18 cellular contexts compared by ENCODE assay signal in genomic region chr2:119672161-119672862, GRCh38.
"Had no signal": no experiment of that assay in that cellular context is flagged by ENCODE, and none has a peak within 500 bp of the region (broad histone marks: within the 10 kb centered on the region; RNA-seq: fewer than 3 reads in every experiment).

No MANE protein-coding gene starts in this region.

- H3K4me3 Mint-ChIP-seq: central memory CD8-positive, alpha-beta T cell; naive thymus-derived CD8-positive, alpha-beta T cell; stimulated activated naive CD8-positive, alpha-beta T cell treated with anti-CD3 and anti-CD28 coated beads, Interleukin-15, Interleukin-2, amounts not matched to agents 100 ng/mL and 50 ng/mL, for 24 hours had no signal

- H3K27me3 Mint-ChIP-seq: central memory CD8-positive, alpha-beta T cell; progenitor cell of endocrine pancreas; stimulated activated naive CD8-positive, alpha-beta T cell treated with anti-CD3 and anti-CD28 coated beads, Interleukin-15, Interleukin-2, amounts not matched to agents 100 ng/mL and 50 ng/mL, for 24 hours had no signal

- H3K4me1 Mint-ChIP-seq: central memory CD8-positive, alpha-beta T cell; naive thymus-derived CD8-positive, alpha-beta T cell had no signal

- H3K27ac Mint-ChIP-seq: progenitor cell of endocrine pancreas; stimulated activated naive CD8-positive, alpha-beta T cell treated with anti-CD3 and anti-CD28 coated beads, Interleukin-15, Interleukin-2, amounts not matched to agents 100 ng/mL and 50 ng/mL, for 24 hours had no signal

- H3K36me3 Mint-ChIP-seq: naive thymus-derived CD8-positive, alpha-beta T cell had no signal

- FAIRE-seq: kidney, small intestine had no signal

- H3K36me3 ChIP-seq: ovary, thoracic aorta, transverse colon had no signal

- H3K9me3 Mint-ChIP-seq: central memory CD8-positive, alpha-beta T cell; naive thymus-derived CD8-positive, alpha-beta T cell; stimulated activated naive CD8-positive, alpha-beta T cell treated with anti-CD3 and anti-CD28 coated beads, Interleukin-15, Interleukin-2, amounts not matched to agents 100 ng/mL and 50 ng/mL, for 24 hours had no signal

- H3K4me1 ChIP-seq: foreskin keratinocyte had no signal

- ATAC-seq: foreskin keratinocyte; left cardiac atrium; left ventricle myocardium superior; mucosa of descending colon; naive thymus-derived CD8-positive, alpha-beta T cell; right cardiac atrium had no signal

- H3K27me3 ChIP-seq: foreskin keratinocyte, ovary, transverse colon had no signal

- DNase-seq: effector memory CD4-positive, alpha-beta T cell; erythroblast; foreskin keratinocyte; kidney; left cardiac atrium; left ventricle myocardium superior; mucosa of descending colon; ovary; right cardiac atrium; small intestine; stimulated activated CD4-positive, alpha-beta T cell treated with anti-CD3 and anti-CD28 coated beads, Interleukin-12 subunit alpha, Interleukin-12 subunit beta, amount 100 ng/mL, for 4 hours; substantia nigra; transverse colon had no signal

- H3K4me3 ChIP-seq: mucosa of descending colon, ovary, thoracic aorta, transverse colon had no signal

- H3K9me3 ChIP-seq: mucosa of descending colon, ovary, thoracic aorta, transverse colon had no signal

- H3K27ac ChIP-seq: foreskin keratinocyte, ovary, thoracic aorta, transverse colon had no signal
